12 cellular contexts compared by ENCODE assay signal in the genomic region with DNA sequence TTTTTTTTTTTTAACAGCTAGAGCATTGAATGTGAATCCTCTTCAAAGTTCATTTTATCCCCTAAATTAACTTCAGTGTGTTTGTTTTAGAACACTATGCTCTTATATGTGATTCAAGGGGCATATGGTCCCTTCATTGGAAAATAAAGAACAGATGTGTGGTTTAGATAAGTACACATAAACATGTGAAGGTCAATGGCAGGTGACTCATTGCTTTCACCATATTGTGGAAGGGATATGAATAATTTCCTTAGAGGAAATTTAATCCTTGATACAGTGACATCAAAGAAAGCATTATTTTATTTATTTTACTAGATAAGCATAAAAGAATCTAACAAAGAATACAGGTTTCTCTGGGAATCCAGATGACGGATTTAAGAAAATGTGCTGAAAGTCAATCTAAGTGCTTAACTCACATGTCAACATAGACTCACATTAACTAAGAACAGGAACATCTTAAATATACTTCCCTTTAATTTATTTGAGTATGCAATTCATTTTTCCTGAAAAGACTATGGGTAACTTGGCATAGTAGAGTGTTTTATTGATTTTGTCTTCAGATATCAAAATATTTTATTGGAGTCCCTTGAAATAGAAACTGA.
DNase-seq lines count a peak whose midpoint lies in the region; ATAC-seq and TF ChIP-seq lines count a peak whose summit lies in the region.
"Had no signal": no experiment of that assay in that cellular context is flagged by ENCODE, and none has a peak within 500 bp of the region (broad histone marks: within the 10 kb centered on the region; RNA-seq: fewer than 3 reads in every experiment).

No MANE protein-coding gene starts in this region.

- no peaks in the 10 kb centered on the region for H3K4me1 Mint-ChIP-seq in natural killer cell
- H3K4me1 Mint-ChIP-seq: activated B cell treated with CpG ODN at 0.5 μM for 24 hours had no signal

- H3K36me3 ChIP-seq in hepatocyte (replicated peaks; ENCODE audit: insufficient read depth, low read depth): no peaks in the 10 kb centered on the region
- H3K36me3 ChIP-seq: prostate gland had no signal

- H3K4me3 Mint-ChIP-seq in natural killer cell: no peak overlapping the region
- H3K4me3 Mint-ChIP-seq: activated B cell treated with CpG ODN at 0.5 μM for 24 hours; CD8-positive, alpha-beta T cell had no signal

- H2AFZ ChIP-seq in hepatocyte: no peak overlapping the region

- H3K4me1 ChIP-seq in hepatocyte (ENCODE audit: insufficient read depth): no peaks in the 10 kb centered on the region
- H3K4me1 ChIP-seq: prostate gland had no signal

- WGBS in hepatocyte (ENCODE audit: low lambda C conversion rate, missing lambda C conversion rate): 73% methylated on average over 1 of the region's 1 CpG

- H3K9me3 ChIP-seq in hepatocyte (ENCODE audit: low read depth): no peaks in the 10 kb centered on the region
- H3K9me3 ChIP-seq: prostate gland had no signal

- no peak for ATAC-seq in natural killer cell
- ATAC-seq in HG03439 (IDR thresholded peaks at IDR 0.05; ENCODE audit: unreplicated experiment): no peak
- no peak for ATAC-seq in GM21529 (IDR thresholded peaks at IDR 0.05; ENCODE audit: unreplicated experiment)
- ATAC-seq: CD8-positive, alpha-beta T cell had no signal

- peaks cover 0 to 3% of the 10 kb centered on the region in 2 donors for H3K27me3 Mint-ChIP-seq in natural killer cell (ENCODE audit: low read depth in 2 of 2)

- H3K27ac Mint-ChIP-seq in natural killer cell: no peak overlapping the region
- H3K27ac Mint-ChIP-seq: activated B cell treated with CpG ODN at 0.5 μM for 24 hours; CD8-positive, alpha-beta T cell had no signal

- H3K27me3 ChIP-seq in hepatocyte: no peaks in the 10 kb centered on the region

- no peak overlapping the region for H3K4me2 ChIP-seq in hepatocyte

- H4K20me1 ChIP-seq in hepatocyte (ENCODE audit: insufficient read depth, poor library complexity, severe bottlenecking): no peaks in the 10 kb centered on the region

- H3K36me3 Mint-ChIP-seq in natural killer cell: no peaks in the 10 kb centered on the region
- H3K36me3 Mint-ChIP-seq: CD8-positive, alpha-beta T cell had no signal

- DNase-seq in AG08395 (ENCODE audit: low spot score) (peak; percentile 50), HS-27A (ENCODE audit: low read depth) (peak; percentile 11), SHP77 (lab: John Stamatoyannopoulos, UW) (peak; percentile 81 to 85), fibroblast of the aortic adventitia (ENCODE audit: low read depth) (peak; percentile 95), natural killer cell (no peak), hepatocyte (ENCODE audit: low spot score) (no peak)
- DNase-seq: activated B cell treated with CpG ODN at 0.5 μM for 24 hours; CD8-positive, alpha-beta T cell; NCI-H187 treated with DMSO at 0.1 percent for 48 hours had no signal

- peaks cover 3% of the 10 kb centered on the region in 2 donors for H3K9me3 Mint-ChIP-seq in natural killer cell
- H3K9me3 Mint-ChIP-seq: activated B cell treated with CpG ODN at 0.5 μM for 24 hours; CD8-positive, alpha-beta T cell had no signal

- H3K9me2 ChIP-seq in hepatocyte (replicated peaks; ENCODE audit: insufficient read depth): no peaks in the 10 kb centered on the region

- H3K79me2 ChIP-seq in hepatocyte: no peaks in the 10 kb centered on the region

- H3K4me3 ChIP-seq in fibroblast of the aortic adventitia (ENCODE audit: low read depth, low read length): no peak overlapping the region
- H3K4me3 ChIP-seq in hepatocyte: no peak overlapping the region
- H3K4me3 ChIP-seq: prostate gland had no signal

- no peak overlapping the region for H3K27ac ChIP-seq in hepatocyte
- H3K27ac ChIP-seq: prostate gland had no signal

- TF ChIP-seq CTCF in fibroblast of the aortic adventitia (IDR thresholded peaks at IDR 0.05; ENCODE audit: insufficient read depth, low read length) (no peak), natural killer cell (IDR thresholded peaks at IDR 0.05) (no peak), hepatocyte (IDR thresholded peaks at IDR 0.05; ENCODE audit: poor library complexity) (no peak)

- intact Hi-C loops in natural killer cell (cut with micrococcal nuclease): no loop called here

Comparison
In these comparisons a context has a peak if more than half of its experiments do, and no peak if none do; other contexts are left out.
1. DNase-seq: peak in AG08395 (single experiment), HS-27A (single experiment), SHP77 (2 of 2) and fibroblast of the aortic adventitia (single experiment); none in natural killer cell (single experiment) and hepatocyte (single experiment).